7 cellular contexts compared by ENCODE assay signal in the genomic region with DNA sequence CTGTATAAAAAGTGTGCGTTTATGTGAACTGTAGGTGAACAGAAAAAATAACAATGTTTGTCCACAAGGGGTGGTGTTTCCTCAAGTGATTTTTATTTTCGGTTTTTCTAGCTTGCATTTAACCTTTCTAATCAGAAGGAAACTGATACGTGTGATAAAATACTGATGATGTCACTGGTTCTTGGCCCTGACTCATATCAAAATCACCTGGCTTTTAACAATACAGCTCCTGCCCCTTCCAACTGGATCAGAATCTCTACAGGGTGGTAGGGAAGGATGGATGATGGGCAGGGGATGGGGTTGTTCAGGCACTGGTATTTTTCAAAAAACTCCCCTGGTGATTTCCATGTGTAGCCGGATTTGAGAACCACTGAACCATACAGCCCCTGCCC.
DNase-seq lines count a peak whose midpoint lies in the region; ATAC-seq and TF ChIP-seq lines count a peak whose summit lies in the region.

No MANE protein-coding gene starts in this region.

- no peaks in the 10 kb centered on the region for H3K27me3 Mint-ChIP-seq in effector memory CD8-positive, alpha-beta T cell

- H3K36me3 Mint-ChIP-seq in effector memory CD8-positive, alpha-beta T cell (ENCODE audit: insufficient read depth): no peaks in the 10 kb centered on the region

- peaks cover 2 to 11% of the 10 kb centered on the region in 2 donors for H3K4me1 Mint-ChIP-seq in effector memory CD8-positive, alpha-beta T cell (ENCODE audit: low read depth in 2 of 2)

- peaks cover 0 to 1% of the 10 kb centered on the region in 2 donors for H3K9me3 Mint-ChIP-seq in effector memory CD8-positive, alpha-beta T cell

- DNase-seq in GM06990 (ENCODE audit: extremely low read depth, insufficient read length) (peak; percentile 64), MV-4-11 (lab: John Stamatoyannopoulos, UW) (peak; percentile 31), pons (ENCODE audit: low spot score) (peak; percentile 42), NCI-H2081 (lab: John Stamatoyannopoulos, UW) (no peak)
- DNase-seq in effector memory CD8-positive, alpha-beta T cell: peak in 1 of 3 experiments; percentile 19

- ATAC-seq in GM21529 (IDR thresholded peaks at IDR 0.05; ENCODE audit: unreplicated experiment) (peak; percentile 69), GM21737 (IDR thresholded peaks at IDR 0.05; ENCODE audit: unreplicated experiment) (no peak)
- peak; percentile 85 for ATAC-seq in effector memory CD8-positive, alpha-beta T cell (replicated peaks)

- peak overlapping the region in 1 of 2 donors; percentile 60 for H3K27ac Mint-ChIP-seq in effector memory CD8-positive, alpha-beta T cell

- peak; percentile 57 for TF ChIP-seq CTCF in GM06990 (IDR thresholded peaks at IDR 0.05; ENCODE audit: insufficient read depth, low read length, poor library complexity, severe bottlenecking)

- H3K36me3 ChIP-seq in GM06990 (ENCODE audit: control insufficient read depth, insufficient read depth, low read length): no peaks in the 10 kb centered on the region

- H3K4me3 ChIP-seq in GM06990 (replicated peaks; ENCODE audit: low read depth, low read length): no peak overlapping the region

- no peaks in the 10 kb centered on the region for H3K27me3 ChIP-seq in GM06990 (replicated peaks; ENCODE audit: control insufficient read depth, insufficient read depth, low read length)

- H3K4me3 Mint-ChIP-seq in effector memory CD8-positive, alpha-beta T cell: no peak overlapping the region

Comparison
In these comparisons a context has a peak if more than half of its experiments do, and no peak if none do; other contexts are left out.
1. DNase-seq: peak in GM06990 (single experiment), MV-4-11 (single experiment) and pons (single experiment); none in NCI-H2081 (0 of 2).